ENCODE assay signal across 8 cellular contexts in the genomic region with DNA sequence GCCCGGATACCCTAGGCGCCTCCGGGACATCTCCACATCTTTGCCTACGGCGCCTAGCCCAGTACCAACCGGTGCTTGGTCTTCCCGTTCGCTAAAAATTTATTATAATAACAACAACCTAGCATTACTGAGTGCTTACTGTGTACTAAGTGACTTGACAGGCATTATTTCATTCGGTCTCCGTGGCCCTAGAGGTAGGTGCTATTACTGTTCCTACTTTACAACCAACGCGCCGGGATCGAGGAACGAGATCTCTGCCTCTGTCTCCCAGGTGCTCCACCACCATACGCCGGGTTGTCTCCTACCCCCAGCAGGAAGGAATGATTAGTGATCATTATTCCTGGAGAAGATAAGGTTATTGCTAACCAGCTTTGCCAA. TPM values are rescaled to one million over a fixed set of nuclear protein-coding genes. Genes with fewer than 3 reads are reported as not detected.
A peak's percentile ranks its signal among the peaks of the same experiment; 100 is the strongest.
DNase-seq lines count a peak whose midpoint lies in the region; ATAC-seq and TF ChIP-seq lines count a peak whose summit lies in the region.

No MANE protein-coding gene starts in this region.

- H3K9me3 Mint-ChIP-seq in HFFc6, result no peaks in the 10 kb centered on the region
- no peaks in the 10 kb centered on the region for H3K9me3 Mint-ChIP-seq in effector memory CD8-positive, alpha-beta T cell
- no peaks in the 10 kb centered on the region for H3K9me3 Mint-ChIP-seq in naive B cell

- H3K27me3 Mint-ChIP-seq in HFFc6 (ENCODE audit: insufficient read depth) (peaks cover 9% of the 10 kb centered on the region; the same call in 1 of the 2 replicates), naive B cell (peaks cover 3 to 19% (median 17%) of the 10 kb centered on the region in 3 donors)
- peaks cover 13 to 26% of the 10 kb centered on the region in 2 donors for H3K27me3 Mint-ChIP-seq in effector memory CD8-positive, alpha-beta T cell

- H3K4me1 Mint-ChIP-seq in HFFc6 (ENCODE audit: low read depth) (peaks cover 20% of the 10 kb centered on the region), naive B cell (peaks cover 7 to 17% (median 10%) of the 10 kb centered on the region in 3 donors)
- H3K4me1 Mint-ChIP-seq in effector memory CD8-positive, alpha-beta T cell (ENCODE audit: low read depth in 2 of 2), result peaks cover 0 to 5% of the 10 kb centered on the region in 2 donors

- peak overlapping the region; percentile 71 for H3K4me2 ChIP-seq in OCI-LY3 (ENCODE audit: low read length)

- no peaks in the 10 kb centered on the region for H4K20me1 ChIP-seq in OCI-LY3 (ENCODE audit: insufficient read depth, low read length)

- H3K36me3 ChIP-seq in OCI-LY3 (replicated peaks; ENCODE audit: low read depth, low read length), result no peaks in the 10 kb centered on the region

- peak; percentile 10 for ATAC-seq in effector memory CD8-positive, alpha-beta T cell (replicated peaks)
- ATAC-seq in naive B cell (ENCODE audit: low read depth in 2 of 2), result peak; percentile 22 to 24

- no peak overlapping the region for H3K27ac ChIP-seq in OCI-LY3 (ENCODE audit: low read length)

- H3K9ac ChIP-seq in OCI-LY3 (ENCODE audit: low read length), result peak overlapping the region; percentile 41; the same call in 1 of the 2 replicates

- H3K27me3 ChIP-seq in OCI-LY3 (ENCODE audit: low read depth, low read length), result peaks cover 11% of the 10 kb centered on the region

- peak overlapping the region; percentile 96 for H2AFZ ChIP-seq in OCI-LY3 (ENCODE audit: low read depth, low read length)

- H3K4me3 ChIP-seq in GM12875 (ENCODE audit: low read depth, low read length) (peak overlapping the region; percentile 61), OCI-LY3 (ENCODE audit: low read length) (peak overlapping the region; percentile 84)

- H3K9me3 ChIP-seq in OCI-LY3 (ENCODE audit: insufficient read depth, low read length), result no peaks in the 10 kb centered on the region

- H3K36me3 Mint-ChIP-seq in HFFc6 (ENCODE audit: low read depth), result no peaks in the 10 kb centered on the region
- H3K36me3 Mint-ChIP-seq in effector memory CD8-positive, alpha-beta T cell (ENCODE audit: insufficient read depth), result peaks cover 1% of the 10 kb centered on the region
- H3K36me3 Mint-ChIP-seq in naive B cell, result no peaks in the 10 kb centered on the region

- H3K27ac Mint-ChIP-seq in HFFc6, result peak overlapping the region; percentile 46
- H3K27ac Mint-ChIP-seq in effector memory CD8-positive, alpha-beta T cell, result peak overlapping the region; percentile 65 to 80
- peak overlapping the region in 4 of 6 donors; percentile 56 to 86 (median 70) for H3K27ac Mint-ChIP-seq in naive B cell

- peak overlapping the region; percentile 87 for H3K4me3 Mint-ChIP-seq in HFFc6
- H3K4me3 Mint-ChIP-seq in effector memory CD8-positive, alpha-beta T cell, result peak overlapping the region; percentile 92 to 94
- peak overlapping the region; percentile 92 to 98 (median 95) for H3K4me3 Mint-ChIP-seq in naive B cell

- DNase-seq in HFFc6 (peak; percentile 6), naive B cell (no peak), AG08395 (ENCODE audit: low spot score) (no peak), medulla oblongata (ENCODE audit: extremely low spot score) (no peak), HPDE6-E6E7 (ENCODE audit: extremely low spot score) (no peak)
- DNase-seq in effector memory CD8-positive, alpha-beta T cell, result no peak

- peaks cover 4% of the 10 kb centered on the region; the same call in 1 of the 2 replicates for H3K4me1 ChIP-seq in OCI-LY3 (ENCODE audit: low read length)

- no peaks in the 10 kb centered on the region for H3K79me2 ChIP-seq in OCI-LY3 (ENCODE audit: low read length)

- no peak for TF ChIP-seq CTCF in GM12875 (IDR thresholded peaks at IDR 0.05; ENCODE audit: borderline replicate concordance, insufficient read depth, low read depth, low read length)
- TF ChIP-seq CTCF in HFFc6 (IDR thresholded peaks at IDR 0.05), result peak; percentile 35; the same call in 1 of the 2 replicates
- no peak for TF ChIP-seq CTCF in OCI-LY3 (IDR thresholded peaks at IDR 0.05; ENCODE audit: low read depth, low read length)

RNA-seq across cellular contexts. Expression of gene BIN1, which starts 0.7 kb away (rescaled TPM):
- 10 to 100 TPM; 22.6 to 26.1 (median 23.5) TPM for total RNA-seq in HFFc6 (2021; fragmentation: NEBNext Ultra II Directional; extraction: Animal tissue kit (Norgen Biotek cat#: 25700))
- 100 to 1,000 TPM; 103 to 150 (median 124) TPM for polyA plus RNA-seq in naive B cell (ENCODE audit: low read depth in 6 of 6)
